2 cellular contexts compared by ENCODE assay signal in genomic region chr5:115815006-115815692, GRCh38.
TF ChIP-seq lines count a peak whose summit lies in the region.

No MANE protein-coding gene starts in this region.

TF ChIP-seq in H1, 55 proteins besides CTCF, POLR2A, EP300 and RAD21:
- TF ChIP-seq CTBP2 (IDR thresholded peaks at IDR 0.05; ENCODE audit: borderline replicate concordance, insufficient read depth, insufficient read length, low read length) (no peak), SAP30 (IDR thresholded peaks at IDR 0.05; ENCODE audit: insufficient read depth, insufficient replicate concordance, low read length) (peak; percentile 53)
TF ChIP-seq in H1: peak in this region for 1.

TF ChIP-seq in neural cell, 6 proteins besides CTCF, POLR2A, EP300 and RAD21:
- TF ChIP-seq TAF1 (IDR thresholded peaks at IDR 0.05; ENCODE audit: low read depth) (no peak), MXI1 (conservative IDR thresholded peaks at IDR 0.05; ENCODE audit: poor library complexity, severe bottlenecking) (no peak), REST (IDR thresholded peaks at IDR 0.05; ENCODE audit: borderline replicate concordance) (no peak), SMC3 (conservative IDR thresholded peaks at IDR 0.05; ENCODE audit: poor library complexity) (no peak), POLR2AphosphoS5 (IDR thresholded peaks at IDR 0.05) (no peak), EZH2 (IDR thresholded peaks at IDR 0.05; ENCODE audit: borderline replicate concordance, insufficient read depth, low read length, poor library complexity, severe bottlenecking) (no peak)
